Comparison of ENCODE assay signal across 22 cellular contexts in the genomic region with DNA sequence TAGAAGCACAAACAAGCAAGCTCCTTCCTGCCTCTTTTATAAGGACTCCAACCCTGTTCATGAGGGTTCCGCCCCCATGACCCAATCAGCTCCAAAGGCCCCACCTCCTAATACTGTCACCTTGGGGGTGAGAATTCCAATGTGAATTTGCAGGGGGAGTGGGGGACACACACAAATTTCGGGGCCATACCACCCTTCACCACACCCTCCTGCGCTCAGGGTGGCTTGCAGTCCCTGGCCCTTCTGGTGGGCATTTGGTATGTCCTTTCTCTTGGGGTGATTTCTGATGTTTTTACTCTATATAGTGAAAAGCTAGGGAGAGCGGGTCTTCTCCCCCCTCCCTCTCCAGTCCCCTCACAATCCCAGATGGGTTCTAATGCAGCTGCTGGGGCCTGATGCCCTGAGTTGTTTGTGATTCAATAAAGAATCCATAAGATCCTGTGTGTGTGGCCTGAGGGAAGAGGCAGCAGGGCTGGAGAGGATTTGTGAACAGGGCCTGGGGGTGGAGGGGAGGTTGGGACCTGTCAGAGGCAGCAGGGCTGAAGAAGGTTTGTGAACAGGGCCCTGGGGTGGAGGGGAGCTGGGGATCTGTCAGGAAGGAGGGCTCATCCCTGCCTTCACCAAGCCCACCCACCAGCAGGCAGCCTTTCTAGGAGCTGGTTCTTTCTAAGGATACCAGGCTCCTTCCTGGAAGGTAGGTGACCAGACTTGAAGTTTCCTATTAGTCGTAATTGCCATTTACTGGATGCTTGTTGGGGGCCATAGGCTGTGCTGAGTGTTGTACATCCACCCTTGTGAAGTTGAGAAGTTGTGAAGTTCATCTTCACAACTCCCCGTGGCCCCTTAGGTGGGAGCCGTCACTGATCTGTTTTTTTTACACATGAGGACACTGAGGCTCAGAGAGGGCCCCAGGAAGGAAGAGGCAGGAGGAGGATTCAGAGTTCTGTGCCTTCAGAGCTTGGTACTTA. TPM values are rescaled to one million over a fixed set of nuclear protein-coding genes. Genes with fewer than 3 reads are reported as not detected.
DNase-seq lines count a peak whose midpoint lies in the region; ATAC-seq and TF ChIP-seq lines count a peak whose summit lies in the region.
"Had no signal": no experiment of that assay in that cellular context is flagged by ENCODE, and none has a peak within 500 bp of the region (broad histone marks: within the 10 kb centered on the region; RNA-seq: fewer than 3 reads in every experiment).

No MANE protein-coding gene starts in this region.

- peaks cover 0 to 46% (median 4%) of the 10 kb centered on the region in 3 donors for H3K36me3 Mint-ChIP-seq in CD8-positive, alpha-beta memory T cell
- H3K36me3 Mint-ChIP-seq in activated T-helper 17 cell treated with anti-CD3 and anti-CD28 coated beads, Interleukin-2, amount 50 U/mL, for 72 hours (ENCODE audit: low read depth) = peaks cover 30% of the 10 kb centered on the region
- peaks cover 0 to 19% (median 0%) of the 10 kb centered on the region in 3 donors for H3K36me3 Mint-ChIP-seq in naive thymus-derived CD8-positive, alpha-beta T cell
- H3K36me3 Mint-ChIP-seq in natural killer cell treated with Interleukin-12 subunit alpha and Interleukin-12 subunit beta and Interleukin-15 and Interleukin-18, amount 100 ng/mL, for 72 hours = no peaks in the 10 kb centered on the region
- H3K36me3 Mint-ChIP-seq: activated naive CD8-positive, alpha-beta T cell had no signal

- TF ChIP-seq POLR2A in thyroid gland (IDR thresholded peaks at IDR 0.05) = no peak

- no peak overlapping the region for H3K4me3 ChIP-seq in A673 (ENCODE audit: low read depth, low read length, poor library complexity, severe bottlenecking)
- H3K4me3 ChIP-seq in CD8-positive, alpha-beta memory T cell (ENCODE audit: low read length) = no peak overlapping the region
- H3K4me3 ChIP-seq in thyroid gland (replicated peaks in 1 of 3) = no peak overlapping the region
- H3K4me3 ChIP-seq: GM12878, suprapubic skin had no signal

- H3K27ac ChIP-seq in A673 (ENCODE audit: low read depth, low read length, poor library complexity, severe bottlenecking) = peak overlapping the region; percentile 15
- H3K27ac ChIP-seq in CD8-positive, alpha-beta memory T cell (ENCODE audit: low read depth, low read length) = no peak overlapping the region
- H3K27ac ChIP-seq in thyroid gland = no peak overlapping the region
- H3K27ac ChIP-seq: brain microvascular endothelial cell, suprapubic skin had no signal

- POLR2A ChIA-PET in A673 (lab: Charles Lee; ENCODE audit: low non-redundant PET) = no interaction called here
- POLR2A ChIA-PET in CD8-positive, alpha-beta memory T cell (lab: Charles Lee) = no interaction called here
- POLR2A ChIA-PET in naive thymus-derived CD8-positive, alpha-beta T cell (lab: Charles Lee) = no interaction called here

- H3K27ac Mint-ChIP-seq in CD8-positive, alpha-beta memory T cell = peak overlapping the region in 5 of 8 donors; percentile 21 to 87 (median 68)
- peak overlapping the region; percentile 46 for H3K27ac Mint-ChIP-seq in activated T-helper 17 cell treated with anti-CD3 and anti-CD28 coated beads, Interleukin-2, amount 50 U/mL, for 72 hours
- peak overlapping the region in 6 of 10 donors; percentile 10 to 87 (median 48) for H3K27ac Mint-ChIP-seq in naive thymus-derived CD8-positive, alpha-beta T cell
- H3K27ac Mint-ChIP-seq in natural killer cell treated with Interleukin-12 subunit alpha and Interleukin-12 subunit beta and Interleukin-15 and Interleukin-18, amount 100 ng/mL, for 72 hours = no peak overlapping the region
- H3K27ac Mint-ChIP-seq: activated naive CD8-positive, alpha-beta T cell; dendritic cell treated with granulocyte-macrophage colony-stimulating factor and Interleukin-4, amounts not matched to agents 40 ng/mL and 50 ng/mL, for 4 days had no signal

- peaks cover 16 to 24% (median 23%) of the 10 kb centered on the region in 3 donors for H3K4me1 Mint-ChIP-seq in CD8-positive, alpha-beta memory T cell
- peaks cover 7% of the 10 kb centered on the region for H3K4me1 Mint-ChIP-seq in activated T-helper 17 cell treated with anti-CD3 and anti-CD28 coated beads, Interleukin-2, amount 50 U/mL, for 72 hours
- H3K4me1 Mint-ChIP-seq in naive thymus-derived CD8-positive, alpha-beta T cell = peaks cover 19 to 33% (median 26%) of the 10 kb centered on the region in 4 donors
- H3K4me1 Mint-ChIP-seq in natural killer cell treated with Interleukin-12 subunit alpha and Interleukin-12 subunit beta and Interleukin-15 and Interleukin-18, amount 100 ng/mL, for 72 hours (ENCODE audit: low read depth in 2 of 2) = peaks cover 19 to 20% of the 10 kb centered on the region in 2 donors

- intact Hi-C loops in A673 (cut with micrococcal nuclease; ENCODE audit: unreplicated experiment) (no loop called here), thyroid gland (cut with DNase I) (no loop called here)

- H3K4me1 ChIP-seq in A673 (ENCODE audit: insufficient read depth, low read length, poor library complexity, severe bottlenecking) (peaks cover 7% of the 10 kb centered on the region), thyroid gland (peaks cover 4 to 7% of the 10 kb centered on the region in 2 donors)
- peaks cover 11% of the 10 kb centered on the region for H3K4me1 ChIP-seq in CD8-positive, alpha-beta memory T cell (ENCODE audit: insufficient read depth, low read length)

- no peaks in the 10 kb centered on the region for H3K9me3 ChIP-seq in A673 (ENCODE audit: low read depth, low read length, poor library complexity, severe bottlenecking)
- no peaks in the 10 kb centered on the region for H3K9me3 ChIP-seq in CD8-positive, alpha-beta memory T cell (ENCODE audit: low read length)
- no peaks in the 10 kb centered on the region for H3K9me3 ChIP-seq in thyroid gland
- H3K9me3 ChIP-seq: suprapubic skin had no signal

- CTCF ChIA-PET in A673 (lab: Charles Lee) = interaction anchor here (0.6 kb wide), 2 partner anchors 41 to 175 kb away, joined by 3 to 4 read pairs; no protein-coding TSS in a partner anchor
- CTCF ChIA-PET in CD8-positive, alpha-beta memory T cell (lab: Charles Lee) = interaction anchor here (1.4 to 1.6 kb wide), 2 partner anchors 13 to 41 kb away, joined by 4 to 6 read pairs; no protein-coding TSS in a partner anchor

- no TSS peak for BruUV-seq in A673 (replicated peaks; lab: Mats Ljungman, UMichigan)

- no peak overlapping the region for H3K4me3 Mint-ChIP-seq in CD8-positive, alpha-beta memory T cell
- H3K4me3 Mint-ChIP-seq in activated T-helper 17 cell treated with anti-CD3 and anti-CD28 coated beads, Interleukin-2, amount 50 U/mL, for 72 hours = no peak overlapping the region
- H3K4me3 Mint-ChIP-seq in naive thymus-derived CD8-positive, alpha-beta T cell = no peak overlapping the region
- H3K4me3 Mint-ChIP-seq in natural killer cell treated with Interleukin-12 subunit alpha and Interleukin-12 subunit beta and Interleukin-15 and Interleukin-18, amount 100 ng/mL, for 72 hours = no peak overlapping the region
- H3K4me3 Mint-ChIP-seq: activated naive CD8-positive, alpha-beta T cell; dendritic cell treated with granulocyte-macrophage colony-stimulating factor and Interleukin-4, amounts not matched to agents 40 ng/mL and 50 ng/mL, for 4 days had no signal

- DNase-seq in A673 (ENCODE audit: low spot score) = no peak
- DNase-seq in CD8-positive, alpha-beta memory T cell = no peak
- DNase-seq in naive thymus-derived CD8-positive, alpha-beta T cell = no peak
- DNase-seq in GM20000 (ENCODE audit: low spot score) = no peak
- DNase-seq in thyroid gland = no peak
- DNase-seq in natural killer cell treated with Interleukin-12 subunit alpha and Interleukin-12 subunit beta and Interleukin-15 and Interleukin-18, amount 100 ng/mL, for 72 hours (ENCODE audit: low spot score) = no peak
- DNase-seq in germinal center (ENCODE audit: low spot score) = no peak
- DNase-seq: activated T-cell treated with anti-CD3 and anti-CD28 coated beads, Interleukin-2, amount 50 U/mL, for 1 hour; AML-193; brain microvascular endothelial cell; GF-D8; left cardiac atrium; NCI-H1092; NCI-H2081 treated with DMSO at 0.1 percent for 48 hours; NCI-H510A treated with DMSO at 0.1 percent for 48 hours; occipital lobe; SIG-M5 had no signal

- no peaks in the 10 kb centered on the region for H3K27me3 ChIP-seq in A673 (replicated peaks; ENCODE audit: insufficient read depth, low read depth, low read length, poor library complexity)
- no peaks in the 10 kb centered on the region for H3K27me3 ChIP-seq in CD8-positive, alpha-beta memory T cell (ENCODE audit: insufficient read depth, low read length, poor library complexity, severe bottlenecking)
- no peaks in the 10 kb centered on the region for H3K27me3 ChIP-seq in thyroid gland
- H3K27me3 ChIP-seq: brain microvascular endothelial cell, suprapubic skin had no signal

- no peak for TF ChIP-seq CTCF in A673 (conservative IDR thresholded peaks at IDR 0.05; ENCODE audit: low read depth, low read length)
- no peak for TF ChIP-seq CTCF in GM20000 (IDR thresholded peaks at IDR 0.05; ENCODE audit: extremely low read depth, missing control alignments)
- TF ChIP-seq CTCF in thyroid gland (IDR thresholded peaks at IDR 0.05) = no peak

- WGBS in thyroid gland, 2 donors = 78 to 82% methylated on average over 7 of the region's 7 CpGs

- H3K36me3 ChIP-seq in A673 (ENCODE audit: insufficient read depth, low read length, poor library complexity, severe bottlenecking) = peaks cover 17% of the 10 kb centered on the region
- peaks cover 9% of the 10 kb centered on the region for H3K36me3 ChIP-seq in CD8-positive, alpha-beta memory T cell (ENCODE audit: insufficient read depth, low read length)
- H3K36me3 ChIP-seq in thyroid gland = peaks cover 12 to 17% of the 10 kb centered on the region in 2 donors

- peaks cover 0 to 2% of the 10 kb centered on the region in 2 donors for H3K27me3 Mint-ChIP-seq in CD8-positive, alpha-beta memory T cell
- no peaks in the 10 kb centered on the region for H3K27me3 Mint-ChIP-seq in activated T-helper 17 cell treated with anti-CD3 and anti-CD28 coated beads, Interleukin-2, amount 50 U/mL, for 72 hours
- no peaks in the 10 kb centered on the region for H3K27me3 Mint-ChIP-seq in naive thymus-derived CD8-positive, alpha-beta T cell
- no peaks in the 10 kb centered on the region for H3K27me3 Mint-ChIP-seq in natural killer cell treated with Interleukin-12 subunit alpha and Interleukin-12 subunit beta and Interleukin-15 and Interleukin-18, amount 100 ng/mL, for 72 hours
- H3K27me3 Mint-ChIP-seq: activated naive CD8-positive, alpha-beta T cell; dendritic cell treated with granulocyte-macrophage colony-stimulating factor and Interleukin-4, amounts not matched to agents 40 ng/mL and 50 ng/mL, for 4 days had no signal

- no peaks in the 10 kb centered on the region for H3K9me3 Mint-ChIP-seq in CD8-positive, alpha-beta memory T cell
- H3K9me3 Mint-ChIP-seq in activated T-helper 17 cell treated with anti-CD3 and anti-CD28 coated beads, Interleukin-2, amount 50 U/mL, for 72 hours = no peaks in the 10 kb centered on the region
- H3K9me3 Mint-ChIP-seq in naive thymus-derived CD8-positive, alpha-beta T cell = no peaks in the 10 kb centered on the region
- H3K9me3 Mint-ChIP-seq in natural killer cell treated with Interleukin-12 subunit alpha and Interleukin-12 subunit beta and Interleukin-15 and Interleukin-18, amount 100 ng/mL, for 72 hours = no peaks in the 10 kb centered on the region
- H3K9me3 Mint-ChIP-seq: dendritic cell treated with granulocyte-macrophage colony-stimulating factor and Interleukin-4, amounts not matched to agents 40 ng/mL and 50 ng/mL, for 4 days had no signal

- ATAC-seq in activated T-helper 17 cell treated with anti-CD3 and anti-CD28 coated beads, Interleukin-2, amount 50 U/mL, for 72 hours (replicated peaks) = no peak
- ATAC-seq in naive thymus-derived CD8-positive, alpha-beta T cell = no peak
- no peak for ATAC-seq in natural killer cell treated with Interleukin-12 subunit alpha and Interleukin-12 subunit beta and Interleukin-15 and Interleukin-18, amount 100 ng/mL, for 72 hours
- ATAC-seq: GM12878, left cardiac atrium had no signal

RNA-seq across cellular contexts. Expression of a gene that starts 7.9 kb away (rescaled TPM):
- total RNA-seq in A673 (2021) = 25.7 and 32.5 TPM in 2 replicates
- total RNA-seq in CD8-positive, alpha-beta memory T cell = 10 to 100 TPM; 17.7 to 18.1 TPM
- polyA plus RNA-seq in CD8-positive, alpha-beta memory T cell = 22.4 TPM
- 10 to 100 TPM in 1 of 2 donors, 1 to 10 TPM in 1; 8.7 to 18.9 TPM for total RNA-seq in activated T-helper 17 cell treated with anti-CD3 and anti-CD28 coated beads, Interleukin-2, amount 50 U/mL, for 72 hours
- 10 to 100 TPM; 11.8 to 12.3 TPM for total RNA-seq in naive thymus-derived CD8-positive, alpha-beta T cell
- polyA plus RNA-seq in naive thymus-derived CD8-positive, alpha-beta T cell = 10 to 100 TPM in 1 of 3 donors, 1 to 10 TPM in 2; 5.6 to 10.0 (median 8.4) TPM
- total RNA-seq in thyroid gland = 10 to 100 TPM; 11.2 to 15.8 (median 14.0) TPM
- total RNA-seq in natural killer cell treated with Interleukin-12 subunit alpha and Interleukin-12 subunit beta and Interleukin-15 and Interleukin-18, amount 100 ng/mL, for 72 hours = 10 to 100 TPM; 15.9 to 18.7 TPM

RNA-seq across cellular contexts. Expression of a gene that starts 34.4 kb away (rescaled TPM):
- total RNA-seq in A673 (2021) (46.4 and 47.0 TPM in 2 replicates), thyroid gland (100 to 1,000 TPM in 1 of 4 donors, 10 to 100 TPM in 3; 49.5 to 117 (median 57.8) TPM)
- 10 to 100 TPM; 16.6 to 17.8 TPM for total RNA-seq in CD8-positive, alpha-beta memory T cell
- 27.1 TPM for polyA plus RNA-seq in CD8-positive, alpha-beta memory T cell
- total RNA-seq in activated T-helper 17 cell treated with anti-CD3 and anti-CD28 coated beads, Interleukin-2, amount 50 U/mL, for 72 hours = 10 to 100 TPM; 12.3 to 25.4 TPM
- 10 to 100 TPM; 59.5 to 64.5 TPM for total RNA-seq in naive thymus-derived CD8-positive, alpha-beta T cell
- polyA plus RNA-seq in naive thymus-derived CD8-positive, alpha-beta T cell = 10 to 100 TPM; 24.3 to 33.4 (median 30.3) TPM
- total RNA-seq in natural killer cell treated with Interleukin-12 subunit alpha and Interleukin-12 subunit beta and Interleukin-15 and Interleukin-18, amount 100 ng/mL, for 72 hours = 10 to 100 TPM; 22.8 to 28.5 TPM

Comparison
In these comparisons a context has a peak if more than half of its experiments do, and no peak if none do; other contexts are left out.
1. H3K27ac Mint-ChIP-seq: peak in CD8-positive, alpha-beta memory T cell (5 of 8), activated T-helper 17 cell treated with anti-CD3 and anti-CD28 coated beads, Interleukin-2, amount 50 U/mL, for 72 hours (single experiment) and naive thymus-derived CD8-positive, alpha-beta T cell (6 of 10); none in natural killer cell treated with Interleukin-12 subunit alpha and Interleukin-12 subunit beta and Interleukin-15 and Interleukin-18, amount 100 ng/mL, for 72 hours (0 of 2).